8 cellular contexts compared by ENCODE assay signal in the genomic region with DNA sequence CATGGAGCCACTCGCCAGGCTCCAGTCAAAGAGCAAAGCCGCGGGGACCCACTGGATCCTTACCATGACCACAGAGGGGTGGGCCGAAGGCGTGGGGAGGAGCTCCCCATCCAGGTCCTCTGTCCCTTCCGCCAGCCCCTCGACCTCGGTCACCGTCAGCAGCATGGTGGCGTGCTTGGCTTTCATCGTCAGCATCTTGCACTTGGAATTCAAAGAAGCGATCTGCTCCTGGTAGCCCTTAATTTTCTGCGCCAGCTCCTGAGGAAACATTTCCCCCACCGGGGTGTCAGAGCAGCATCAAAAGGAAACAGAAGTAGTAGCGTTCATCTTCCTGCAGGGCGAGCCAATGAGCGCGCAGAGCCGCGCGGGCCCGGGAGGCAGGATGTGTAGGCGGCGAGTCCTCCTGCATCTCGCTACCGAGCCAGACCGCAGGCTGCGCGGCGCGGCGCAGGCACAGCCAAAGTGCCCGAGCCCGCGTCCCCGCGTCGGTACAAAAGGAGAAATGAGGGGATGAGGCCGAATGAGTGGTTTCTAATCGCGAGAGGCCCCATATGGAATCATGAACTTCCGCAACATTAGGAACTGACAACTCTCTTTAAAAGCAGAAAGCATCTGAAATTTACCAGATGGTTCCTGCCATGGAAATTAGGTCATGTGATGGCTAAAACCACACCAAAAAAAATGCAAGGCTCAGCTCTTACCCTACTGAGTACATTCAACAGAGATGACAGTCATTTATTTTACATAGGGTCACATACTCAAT.
DNase-seq lines count a peak whose midpoint lies in the region; ATAC-seq, FAIRE-seq and TF ChIP-seq lines count a peak whose summit lies in the region.

No MANE protein-coding gene starts in this region.

- peak overlapping the region; percentile 58 for H3K4me3 ChIP-seq in neuron (ENCODE audit: low read length)

- H3K9me3 ChIP-seq in neuron (ENCODE audit: low read length) = no peaks in the 10 kb centered on the region

- H3K27me3 ChIP-seq in neuron (ENCODE audit: insufficient read depth, low read length) = no peaks in the 10 kb centered on the region

- no peaks in the 10 kb centered on the region for H3K36me3 ChIP-seq in neuron (ENCODE audit: insufficient read depth, low read length)

- peak; percentile 88 for ATAC-seq in GM21619 (IDR thresholded peaks at IDR 0.05; ENCODE audit: unreplicated experiment)

- TF ChIP-seq EP300 in Ishikawa (IDR thresholded peaks at IDR 0.05; ENCODE audit: borderline replicate concordance) = no peak

- H3K4me1 ChIP-seq in neuron (ENCODE audit: insufficient read depth, low read length) = no peaks in the 10 kb centered on the region

- peak; percentile 47; the same call in 1 of the 2 replicates for TF ChIP-seq RAD21 in Ishikawa (IDR thresholded peaks at IDR 0.05; ENCODE audit: low read depth)

- H2AFZ ChIP-seq in neuron (ENCODE audit: low read depth, low read length) = peak overlapping the region; percentile 63

- no peak for FAIRE-seq in frontal cortex (lab: Jason Lieb, UNC)

- peak; percentile 61 for DNase-seq in DMS79 (lab: John Stamatoyannopoulos, UW)
- DNase-seq in SHP77 treated with DMSO at 0.1 percent for 48 hours (lab: John Stamatoyannopoulos, UW) = peak; percentile 87
- peak; percentile 79 for DNase-seq in activated gamma-delta T cell treated with anti-CD3 and anti-CD28 coated beads, Interleukin-2, amount 50 U/mL, for 16 hours (ENCODE audit: low read depth)
- peak; percentile 50 to 62 for DNase-seq in frontal cortex (ENCODE audit: low spot score in 2 of 2)
- DNase-seq in stromal cell of bone marrow (ENCODE audit: low read depth) = peak; percentile 80

TF ChIP-seq in Ishikawa, 13 proteins besides CTCF, POLR2A, EP300 and RAD21:
- TF ChIP-seq USF1 (IDR thresholded peaks at IDR 0.05) (peak; percentile 74), EGR1 (IDR thresholded peaks at IDR 0.05) (peak; percentile 83), NFIC (IDR thresholded peaks at IDR 0.05) (no peak), YY1 (IDR thresholded peaks at IDR 0.05; ENCODE audit: low read depth) (0 out of 2 replicates have a peak, but pooled peaks have one; percentile 46), REST (IDR thresholded peaks at IDR 0.05; ENCODE audit: low read depth) (no peak), TAF1 (IDR thresholded peaks at IDR 0.05; ENCODE audit: low read depth) (no peak), ZBTB7A (IDR thresholded peaks at IDR 0.05; ENCODE audit: low read depth) (peak; percentile 56; the same call in 1 of the 2 replicates), TEAD4 (IDR thresholded peaks at IDR 0.05) (no peak), CREB1 (IDR thresholded peaks at IDR 0.05; ENCODE audit: low read depth) (no peak), FOXM1 (IDR thresholded peaks at IDR 0.05; ENCODE audit: borderline replicate concordance, low read depth) (no peak), CEBPB (IDR thresholded peaks at IDR 0.05) (no peak; the same call in 1 of the 2 replicates), TCF12 (IDR thresholded peaks at IDR 0.05; ENCODE audit: low read depth) (peak; percentile 36; the same call in 1 of the 2 replicates)
- TF ChIP-seq, protein P1, sequence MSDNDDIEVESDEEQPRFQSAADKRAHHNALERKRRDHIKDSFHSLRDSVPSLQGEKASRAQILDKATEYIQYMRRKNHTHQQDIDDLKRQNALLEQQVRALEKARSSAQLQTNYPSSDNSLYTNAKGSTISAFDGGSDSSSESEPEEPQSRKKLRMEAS (IDR thresholded peaks at IDR 0.05) = peak; percentile 52

Comparison
In these comparisons a context has a peak if more than half of its experiments do, and no peak if none do; other contexts are left out.
1. Peak in every context shown above with its lines: DNase-seq, ATAC-seq and H3K4me3 ChIP-seq.